In the genomic region with DNA sequence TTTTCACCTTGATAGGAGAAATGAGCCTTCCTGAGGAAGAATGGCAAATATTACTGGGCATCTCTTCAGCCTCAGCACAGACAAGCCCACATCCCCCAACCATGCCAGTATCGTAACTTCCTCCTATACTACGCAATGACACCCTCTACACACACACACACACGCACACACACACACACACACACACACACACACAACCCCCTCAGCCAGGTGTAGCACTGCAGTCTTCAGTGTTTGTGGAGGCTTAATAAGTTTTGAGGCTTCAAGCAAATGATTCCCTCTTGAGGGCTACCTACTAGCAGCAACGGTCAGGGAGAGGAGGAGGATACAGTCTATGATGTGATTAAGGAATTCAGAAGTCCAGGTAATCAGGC, we compare ENCODE assay signal across 8 cellular contexts. TPM values are rescaled to one million over a fixed set of nuclear protein-coding genes. Genes with fewer than 3 reads are reported as not detected.
DNase-seq lines count a peak whose midpoint lies in the region; ATAC-seq lines count a peak whose summit lies in the region.

No MANE protein-coding gene starts in this region.

- no peak overlapping the region for H3K27ac ChIP-seq in right cardiac atrium (ENCODE audit: low read length)

- 6% methylated on average over 4 of the region's 4 CpGs for WGBS in right cardiac atrium

- ATAC-seq in right cardiac atrium (no peak), HG02981 (IDR thresholded peaks at IDR 0.05; ENCODE audit: unreplicated experiment) (no peak), HG02610 (IDR thresholded peaks at IDR 0.05; ENCODE audit: unreplicated experiment) (no peak)

- no peaks in the 10 kb centered on the region for H3K36me3 ChIP-seq in skeletal muscle satellite cell (ENCODE audit: insufficient read depth, low read length)

- DNase-seq in GF-D8 (lab: John Stamatoyannopoulos, UW) (peak; percentile 31), NCI-H748 (lab: John Stamatoyannopoulos, UW; ENCODE audit: unreplicated experiment) (peak; percentile 38), right cardiac atrium (no peak), dedifferentiated amniotic fluid mesenchymal stem cell (ENCODE audit: extremely low spot score) (no peak)
- peak; percentile 81 for DNase-seq in activated effector memory CD4-positive, alpha-beta T cell treated with anti-CD3 and anti-CD28 coated beads, Interleukin-2, amount 50 U/mL, for 16 hours

- peak overlapping the region; percentile 96 for H3K4me2 ChIP-seq in skeletal muscle satellite cell (ENCODE audit: low read length)

- H3K9ac ChIP-seq in skeletal muscle satellite cell (ENCODE audit: low read depth, low read length): peak overlapping the region; percentile 87

- intact Hi-C loops in right cardiac atrium (cut with DNase I): loop anchor here in 2 of 4 donors (5.0 to 10.0 kb wide), 3 partner anchors 98 to 190 kb away; a partner anchor contains a TSS

- H3K27me3 ChIP-seq in right cardiac atrium (ENCODE audit: control insufficient read depth, insufficient read depth) (no peaks in the 10 kb centered on the region), skeletal muscle satellite cell (ENCODE audit: control insufficient read depth, insufficient read depth, low read length) (no peaks in the 10 kb centered on the region)

- H3K4me3 ChIP-seq in right cardiac atrium (ENCODE audit: low read length): peak overlapping the region; percentile 84
- H3K4me3 ChIP-seq in skeletal muscle satellite cell (ENCODE audit: low read length): peak overlapping the region; percentile 89

- no peaks in the 10 kb centered on the region for H3K9me3 ChIP-seq in right cardiac atrium (ENCODE audit: control insufficient read depth, low read length)
- no peaks in the 10 kb centered on the region for H3K9me3 ChIP-seq in skeletal muscle satellite cell (replicated peaks; ENCODE audit: low read length)

- peaks cover 12% of the 10 kb centered on the region for H3K4me1 ChIP-seq in right cardiac atrium (ENCODE audit: control insufficient read depth, insufficient read depth, low read length)
- peaks cover 38% of the 10 kb centered on the region for H3K4me1 ChIP-seq in skeletal muscle satellite cell (ENCODE audit: control insufficient read depth, insufficient read depth, low read length)

RNA-seq across cellular contexts. Expression of a gene that starts 1.6 kb away (rescaled TPM):
- 10 to 100 TPM; 11.3 to 25.9 (median 20.3) TPM for total RNA-seq in right cardiac atrium
- 20.3 TPM for polyA plus RNA-seq in right cardiac atrium
- total RNA-seq in skeletal muscle satellite cell (2012; rRNA removed): 20.8 and 26.9 TPM in 2 replicates

RNA-seq across cellular contexts. Expression of a gene that starts 4.8 kb away (rescaled TPM):
- 10 to 100 TPM; 15.4 to 19.0 (median 16.9) TPM for total RNA-seq in right cardiac atrium
- 25.7 TPM for polyA plus RNA-seq in right cardiac atrium
- total RNA-seq in skeletal muscle satellite cell (2012; rRNA removed): 22.1 and 38.0 TPM in 2 replicates

RNA-seq across cellular contexts. Expression of a gene that starts 33.3 kb away (rescaled TPM):
- total RNA-seq in right cardiac atrium: 1 to 10 TPM in 3 of 4 donors, under 1 TPM in 1; 0.86 to 2.2 (median 1.2) TPM
- 0.45 TPM for polyA plus RNA-seq in right cardiac atrium
- 0.76 and 0.87 TPM in 2 replicates for total RNA-seq in skeletal muscle satellite cell (2012; rRNA removed)

RNA-seq across cellular contexts. Expression of a gene that starts 34.1 kb away (rescaled TPM):
- 10 to 100 TPM; 12.7 to 17.2 (median 13.6) TPM for total RNA-seq in right cardiac atrium
- polyA plus RNA-seq in right cardiac atrium: 8.1 TPM
- 15.2 and 24.0 TPM in 2 replicates for total RNA-seq in skeletal muscle satellite cell (2012; rRNA removed)

RNA-seq across cellular contexts. Expression of a gene that starts 41.3 kb away (rescaled TPM):
- 100 to 1,000 TPM; 111 to 132 (median 119) TPM for total RNA-seq in right cardiac atrium
- 86.4 TPM for polyA plus RNA-seq in right cardiac atrium
- total RNA-seq in skeletal muscle satellite cell (2012; rRNA removed): 44.6 and 45.9 TPM in 2 replicates

Comparison
In these comparisons a context has a peak if more than half of its experiments do, and no peak if none do; other contexts are left out.
1. DNase-seq: peak in GF-D8 (single experiment), NCI-H748 (single experiment) and activated effector memory CD4-positive, alpha-beta T cell treated with anti-CD3 and anti-CD28 coated beads, Interleukin-2, amount 50 U/mL, for 16 hours (single experiment); none in right cardiac atrium (0 of 3) and dedifferentiated amniotic fluid mesenchymal stem cell (single experiment).